In the genomic region with DNA sequence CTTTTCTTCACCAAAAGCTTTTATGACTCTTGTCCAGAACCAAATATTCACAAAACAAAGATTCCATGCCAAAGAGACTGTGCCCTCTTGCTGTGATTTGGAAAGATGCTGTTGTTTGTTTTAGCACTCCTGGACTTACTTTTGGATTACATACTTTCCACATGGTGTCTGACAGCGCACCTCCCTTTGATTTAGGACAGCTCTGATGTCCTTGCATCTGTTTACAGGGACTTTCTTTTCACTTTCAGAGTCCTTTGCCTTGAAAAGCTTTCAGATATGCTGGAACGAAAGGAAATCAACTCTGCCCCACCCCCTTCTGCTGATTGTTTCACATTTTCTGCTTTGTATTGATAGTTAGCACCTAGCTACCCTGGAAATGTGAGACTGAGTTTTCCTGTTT, we compare ENCODE assay signal across 17 cellular contexts.
A peak's percentile ranks its signal among the peaks of the same experiment; 100 is the strongest.
DNase-seq lines count a peak whose midpoint lies in the region; ATAC-seq and TF ChIP-seq lines count a peak whose summit lies in the region.
"Had no signal": no experiment of that assay in that cellular context is flagged by ENCODE, and none has a peak within 500 bp of the region (broad histone marks: within the 10 kb centered on the region; RNA-seq: fewer than 3 reads in every experiment).

No MANE protein-coding gene starts in this region.

- H3K4me3 Mint-ChIP-seq in activated T-cell treated with anti-CD3 and anti-CD28 coated beads, Interleukin-2, amount 50 U/mL, for 72 hours, result peak overlapping the region; percentile 38 to 51
- H3K4me3 Mint-ChIP-seq in activated T-helper 17 cell treated with anti-CD3 and anti-CD28 coated beads, Interleukin-2, amount 50 U/mL, for 72 hours, result peak overlapping the region; percentile 30
- H3K4me3 Mint-ChIP-seq: activated CD8-positive, alpha-beta T cell treated with anti-CD3 and anti-CD28 coated beads for 36 hours; CD4-positive, alpha-beta memory T cell had no signal

- H3K27ac ChIP-seq in temporal lobe (ENCODE audit: low read depth, low read length), result peak overlapping the region; percentile 10
- H3K27ac ChIP-seq: neutrophil, SK-N-MC had no signal

- no peak for ATAC-seq in activated T-cell treated with anti-CD3 and anti-CD28 coated beads, Interleukin-2, amount 50 U/mL, for 72 hours (replicated peaks in 1 of 2)
- no peak for ATAC-seq in activated T-helper 17 cell treated with anti-CD3 and anti-CD28 coated beads, Interleukin-2, amount 50 U/mL, for 72 hours (replicated peaks)
- ATAC-seq in left lobe of liver, result peak; percentile 92

- H3K36me3 Mint-ChIP-seq in activated T-cell treated with anti-CD3 and anti-CD28 coated beads, Interleukin-2, amount 50 U/mL, for 72 hours (ENCODE audit: insufficient read depth in 2 of 2), result no peaks in the 10 kb centered on the region
- H3K36me3 Mint-ChIP-seq in activated T-helper 17 cell treated with anti-CD3 and anti-CD28 coated beads, Interleukin-2, amount 50 U/mL, for 72 hours (ENCODE audit: low read depth), result no peaks in the 10 kb centered on the region
- H3K36me3 Mint-ChIP-seq: CD4-positive, alpha-beta memory T cell had no signal

- H3K4me1 Mint-ChIP-seq in activated T-cell treated with anti-CD3 and anti-CD28 coated beads, Interleukin-2, amount 50 U/mL, for 72 hours (ENCODE audit: low read depth), result peaks cover 22% of the 10 kb centered on the region
- H3K4me1 Mint-ChIP-seq in activated T-helper 17 cell treated with anti-CD3 and anti-CD28 coated beads, Interleukin-2, amount 50 U/mL, for 72 hours, result peaks cover 13% of the 10 kb centered on the region

- H3K27ac Mint-ChIP-seq in activated T-cell treated with anti-CD3 and anti-CD28 coated beads, Interleukin-2, amount 50 U/mL, for 72 hours, result no peak overlapping the region
- peak overlapping the region; percentile 69 for H3K27ac Mint-ChIP-seq in activated T-helper 17 cell treated with anti-CD3 and anti-CD28 coated beads, Interleukin-2, amount 50 U/mL, for 72 hours
- H3K27ac Mint-ChIP-seq: CD4-positive, alpha-beta memory T cell had no signal

- DNase-seq in activated T-cell treated with anti-CD3 and anti-CD28 coated beads, Interleukin-2, amount 50 U/mL, for 72 hours, result no peak
- DNase-seq in activated T-cell treated with anti-CD3 and anti-CD28 coated beads, Interleukin-2, amount 50 U/mL, for 1 hour, result no peak
- DNase-seq in left lobe of liver (ENCODE audit: low spot score) (peak; percentile 77), erythroblast (lab: John Stamatoyannopoulos, UW) (no peak)
- no peak for DNase-seq in activated naive CD4-positive, alpha-beta T cell treated with Interleukin-2 at 50 U/mL for 16 hours
- DNase-seq in stimulated activated CD4-positive, alpha-beta T cell treated with anti-CD3 and anti-CD28 coated beads, Interleukin-15, amount 100 ng/mL, for 24 hours, result no peak
- DNase-seq: activated CD8-positive, alpha-beta T cell treated with anti-CD3 and anti-CD28 coated beads for 36 hours; CD4-positive, alpha-beta memory T cell; H7; Karpas-422; NCI-H1417 treated with DMSO at 0.1 percent for 48 hours; NCI-H345; substantia nigra had no signal

- H3K9me3 Mint-ChIP-seq in activated T-cell treated with anti-CD3 and anti-CD28 coated beads, Interleukin-2, amount 50 U/mL, for 72 hours, result peaks cover 0 to 1% of the 10 kb centered on the region in 2 donors
- H3K9me3 Mint-ChIP-seq in activated T-helper 17 cell treated with anti-CD3 and anti-CD28 coated beads, Interleukin-2, amount 50 U/mL, for 72 hours, result no peaks in the 10 kb centered on the region
- H3K9me3 Mint-ChIP-seq: activated CD8-positive, alpha-beta T cell treated with anti-CD3 and anti-CD28 coated beads for 36 hours had no signal

- TF ChIP-seq POLR2A in erythroblast (IDR thresholded peaks at IDR 0.05; ENCODE audit: low read length), result no peak

- peaks cover 62% of the 10 kb centered on the region for H3K27me3 Mint-ChIP-seq in activated T-cell treated with anti-CD3 and anti-CD28 coated beads, Interleukin-2, amount 50 U/mL, for 72 hours (ENCODE audit: low read depth)
- H3K27me3 Mint-ChIP-seq in activated T-helper 17 cell treated with anti-CD3 and anti-CD28 coated beads, Interleukin-2, amount 50 U/mL, for 72 hours, result peaks cover 42% of the 10 kb centered on the region
